18 cellular contexts compared by ENCODE assay signal in genomic region chr22:47794851-47795250, GRCh38.
"Had no signal": no experiment of that assay in that cellular context is flagged by ENCODE, and none has a peak within 500 bp of the region (broad histone marks: within the 10 kb centered on the region; RNA-seq: fewer than 3 reads in every experiment).

No MANE protein-coding gene starts in this region.

- H3K27me3 ChIP-seq: colonic mucosa, sigmoid colon had no signal

- H3K9me3 ChIP-seq: breast epithelium, colonic mucosa, sigmoid colon, upper lobe of right lung had no signal

- H3K4me3 Mint-ChIP-seq: activated B cell treated with CpG ODN at 0.5 μM for 24 hours; activated CD4-positive, alpha-beta T cell treated with anti-CD3 and anti-CD28 coated beads for 36 hours; activated naive CD8-positive, alpha-beta T cell treated with anti-CD3 and anti-CD28 coated beads for 36 hours; nephron progenitor cell; T-helper 1 cell treated with Interleukin-12 subunit alpha and Interleukin-12 subunit beta and Interleukin-4 antibody, amounts not matched to agents 30 μg/mL and 1 μg/mL, for 36 hours had no signal

- H3K9me3 Mint-ChIP-seq: activated naive CD8-positive, alpha-beta T cell treated with anti-CD3 and anti-CD28 coated beads for 36 hours; T-helper 1 cell treated with Interleukin-12 subunit alpha and Interleukin-12 subunit beta and Interleukin-4 antibody, amounts not matched to agents 30 μg/mL and 1 μg/mL, for 36 hours had no signal

- H3K4me1 ChIP-seq: breast epithelium, colonic mucosa, sigmoid colon, upper lobe of right lung had no signal

- H3K36me3 ChIP-seq: breast epithelium, colonic mucosa, sigmoid colon, thoracic aorta, upper lobe of right lung had no signal

- H3K4me3 ChIP-seq: breast epithelium, colonic mucosa, sigmoid colon, thoracic aorta, upper lobe of right lung had no signal

- H3K36me3 Mint-ChIP-seq: activated naive CD8-positive, alpha-beta T cell treated with anti-CD3 and anti-CD28 coated beads for 36 hours had no signal

- H3K27ac ChIP-seq: breast epithelium, colonic mucosa, epithelial cell of prostate, sigmoid colon, thoracic aorta, upper lobe of right lung had no signal

- H3K4me1 Mint-ChIP-seq: activated B cell treated with CpG ODN at 0.5 μM for 24 hours; activated CD4-positive, alpha-beta T cell treated with anti-CD3 and anti-CD28 coated beads for 36 hours; activated naive CD8-positive, alpha-beta T cell treated with anti-CD3 and anti-CD28 coated beads for 36 hours; nephron progenitor cell had no signal

- DNase-seq: activated B cell treated with CpG ODN at 0.5 μM for 24 hours; activated CD4-positive, alpha-beta T cell treated with anti-CD3 and anti-CD28 coated beads for 36 hours; activated CD4-positive, alpha-beta T cell treated with anti-CD3 and anti-CD28 coated beads, Interleukin-2, amount 50 U/mL, for 4 hours; activated naive CD4-positive, alpha-beta T cell treated with Interleukin-2 at 50 U/mL for 16 hours; activated naive CD8-positive, alpha-beta T cell treated with anti-CD3 and anti-CD28 coated beads for 36 hours; activated T-cell treated with anti-CD3 and anti-CD28 coated beads, Interleukin-2, amount 50 U/mL, for 48 hours; colonic mucosa; kidney; nephron progenitor cell; nucleus accumbens; sigmoid colon; stimulated activated CD4-positive, alpha-beta T cell treated with anti-CD3 and anti-CD28 coated beads, Interleukin-4, amount 100 ng/mL, for 24 hours; stimulated activated naive CD4-positive, alpha-beta T cell treated with Interleukin-2 at 50 U/mL for 16 hours; upper lobe of right lung had no signal

- H3K27ac Mint-ChIP-seq: activated B cell treated with CpG ODN at 0.5 μM for 24 hours; activated CD4-positive, alpha-beta T cell treated with anti-CD3 and anti-CD28 coated beads for 36 hours; activated naive CD8-positive, alpha-beta T cell treated with anti-CD3 and anti-CD28 coated beads for 36 hours; nephron progenitor cell; T-helper 1 cell treated with Interleukin-12 subunit alpha and Interleukin-12 subunit beta and Interleukin-4 antibody, amounts not matched to agents 30 μg/mL and 1 μg/mL, for 36 hours had no signal
